Comparison of ENCODE assay signal across 18 cellular contexts in the genomic region with DNA sequence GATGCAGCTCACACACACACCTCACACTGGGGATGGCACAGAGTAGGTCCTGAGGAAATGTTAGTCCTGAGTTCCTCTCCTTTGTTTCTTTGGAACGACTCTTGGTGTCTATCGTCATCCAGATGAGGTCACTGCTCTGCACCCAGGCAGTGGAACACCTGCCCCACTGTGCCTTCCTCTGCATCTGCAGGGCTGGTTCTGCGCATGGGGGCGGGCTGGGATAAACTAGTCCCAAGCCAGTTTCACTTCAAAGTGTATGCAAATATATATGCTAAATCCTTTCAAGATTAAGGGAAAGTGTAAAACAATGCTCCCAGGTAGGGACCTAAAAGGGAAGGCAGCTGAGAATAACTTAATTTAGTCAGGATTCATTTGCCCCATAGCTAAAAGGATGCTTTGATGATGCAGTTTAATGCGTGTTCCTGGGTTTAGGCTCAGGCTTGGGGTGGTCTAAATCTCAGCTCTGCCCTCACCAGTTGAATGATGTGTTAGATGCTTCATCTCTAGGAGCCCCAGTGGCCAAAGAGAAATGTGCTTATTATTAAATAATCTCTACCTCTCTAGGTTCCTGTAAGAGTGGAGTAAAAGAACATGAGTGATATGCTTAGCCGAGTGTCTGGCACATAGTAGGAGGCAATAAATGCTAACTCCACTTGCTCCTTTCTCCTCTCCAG. TPM values are rescaled to one million over a fixed set of nuclear protein-coding genes. Genes with fewer than 3 reads are reported as not detected.
DNase-seq lines count a peak whose midpoint lies in the region; ATAC-seq and TF ChIP-seq lines count a peak whose summit lies in the region.
"Had no signal": no experiment of that assay in that cellular context is flagged by ENCODE, and none has a peak within 500 bp of the region (broad histone marks: within the 10 kb centered on the region; RNA-seq: fewer than 3 reads in every experiment).

No MANE protein-coding gene starts in this region.

- no peak for TF ChIP-seq EP300 in sigmoid colon (IDR thresholded peaks at IDR 0.05)

- no peaks in the 10 kb centered on the region for H4K20me1 ChIP-seq in KMS-11 (ENCODE audit: insufficient read depth)

- intact Hi-C loops in sigmoid colon (cut with DNase I), result no loop called here

- H3K4me1 ChIP-seq in KMS-11 (ENCODE audit: low read depth, poor library complexity, severe bottlenecking) (peaks cover 28% of the 10 kb centered on the region), sigmoid colon (peaks cover 0 to 13% (median 0%) of the 10 kb centered on the region in 4 donors)
- H3K4me1 ChIP-seq: colonic mucosa had no signal

- H3K4me2 ChIP-seq in KMS-11, result peak overlapping the region; percentile 36; the same call in 1 of the 2 replicates

- H3K79me2 ChIP-seq in KMS-11 (ENCODE audit: insufficient read depth, low read depth), result no peaks in the 10 kb centered on the region

- H3K9ac ChIP-seq in KMS-11, result no peak overlapping the region

- ATAC-seq in GM18517 (IDR thresholded peaks at IDR 0.05; ENCODE audit: unreplicated experiment) (peak; percentile 11), GM21381 (IDR thresholded peaks at IDR 0.05; ENCODE audit: unreplicated experiment) (peak; percentile 36), HG02885 (IDR thresholded peaks at IDR 0.05; ENCODE audit: poor library complexity, unreplicated experiment) (peak; percentile 35)
- ATAC-seq: esophagus mucosa, heart left ventricle, left cardiac atrium had no signal

- H3K27ac ChIP-seq in KMS-11 (peak overlapping the region; percentile 48; the same call in 1 of the 2 replicates), sigmoid colon (no peak overlapping the region)
- H3K27ac ChIP-seq: colonic mucosa had no signal

- no peaks in the 10 kb centered on the region for H3K27me3 ChIP-seq in KMS-11 (ENCODE audit: insufficient read depth, low read depth)
- no peaks in the 10 kb centered on the region for H3K27me3 ChIP-seq in sigmoid colon
- H3K27me3 ChIP-seq: colonic mucosa, heart left ventricle, suprapubic skin had no signal

- H2AFZ ChIP-seq in KMS-11 (ENCODE audit: low read depth), result no peak overlapping the region

- H3K9me3 ChIP-seq in sigmoid colon, result no peaks in the 10 kb centered on the region
- H3K9me3 ChIP-seq: colonic mucosa, heart left ventricle, suprapubic skin had no signal

- 79 to 80% methylated on average over 6 of the region's 6 CpGs for WGBS in sigmoid colon, 2 donors

- DNase-seq in mucosa of gallbladder (ENCODE audit: low spot score) (no peak), HCEC 1CT (no peak), NCI-H345 (lab: John Stamatoyannopoulos, UW) (no peak), sigmoid colon (no peak)
- DNase-seq: activated CD4-positive, alpha-beta memory T cell treated with anti-CD3 and anti-CD28 coated beads for 36 hours; amygdala; colonic mucosa; heart left ventricle; left cardiac atrium; NCI-H2081 treated with DMSO at 0.1 percent for 48 hours had no signal

- H3K36me3 ChIP-seq in KMS-11 (ENCODE audit: insufficient read depth) (no peaks in the 10 kb centered on the region), sigmoid colon (no peaks in the 10 kb centered on the region)
- H3K36me3 ChIP-seq: colonic mucosa, heart left ventricle, suprapubic skin had no signal

- no peak overlapping the region for H3K4me3 ChIP-seq in KMS-11 (IDR thresholded peaks at IDR 0.05; ENCODE audit: insufficient read depth, low read depth, low read length)
- no peak overlapping the region for H3K4me3 ChIP-seq in sigmoid colon
- H3K4me3 ChIP-seq: colonic mucosa, suprapubic skin had no signal

- TF ChIP-seq CTCF in KMS-11 (conservative IDR thresholded peaks at IDR 0.05; ENCODE audit: low read depth, low read length), result no peak
- no peak for TF ChIP-seq CTCF in sigmoid colon (IDR thresholded peaks at IDR 0.05)

- TF ChIP-seq POLR2A in sigmoid colon (IDR thresholded peaks at IDR 0.05), result no peak

RNA-seq across cellular contexts. Expression of a gene that starts 47.1 kb away (rescaled TPM):
- total RNA-seq in mucosa of gallbladder, result not detected
- 1 to 10 TPM in 1 of 4 donors, under 1 TPM in 3; 0.16 to 2.5 (median 0.31) TPM for total RNA-seq in sigmoid colon
- under 1 TPM in 1 of 3 donors, not detected in 2; 0.03 TPM for polyA plus RNA-seq in sigmoid colon
- total RNA-seq: activated CD4-positive, alpha-beta memory T cell treated with anti-CD3 and anti-CD28 coated beads for 36 hours; colonic mucosa; esophagus mucosa; HT1080; SK-MEL-5 had no signal
